Comparison of ENCODE assay signal across 8 cellular contexts in genomic region chr10:71747808-71748523, GRCh38. TPM values are rescaled to one million over a fixed set of nuclear protein-coding genes. Genes with fewer than 3 reads are reported as not detected.
DNase-seq lines count a peak whose midpoint lies in the region; ATAC-seq lines count a peak whose summit lies in the region.

No MANE protein-coding gene starts in this region.

- H3K27ac Mint-ChIP-seq in activated naive CD4-positive, alpha-beta T cell treated with anti-CD3 and anti-CD28 coated beads, Interleukin-2, amount 10 ng/mL, durations not matched to agents 7 days and 5 days = peak overlapping the region; percentile 96
- H3K27ac Mint-ChIP-seq in activated T-helper 2 cell treated with anti-CD3 and anti-CD28 coated beads, Interferon-gamma antibody, Interleukin-2, Interleukin-4, amounts not matched to agents 10 μg/mL and 5 μg/mL and 100 μg/mL, durations not matched to agents 14 hours and 24 hours and 36 hours = peak overlapping the region; percentile 99

- peak overlapping the region; percentile 66 for H3K27ac ChIP-seq in urinary bladder (ENCODE audit: low read depth)

- no peak for ATAC-seq in GM19397 (IDR thresholded peaks at IDR 0.05; ENCODE audit: unreplicated experiment)

- no peak for DNase-seq in activated naive CD4-positive, alpha-beta T cell treated with anti-CD3 and anti-CD28 coated beads, Interleukin-2, amount 10 ng/mL, durations not matched to agents 7 days and 5 days
- DNase-seq in activated naive CD4-positive, alpha-beta T cell treated with Interleukin-2 at 50 U/mL for 16 hours = no peak
- DNase-seq in activated T-helper 2 cell treated with anti-CD3 and anti-CD28 coated beads, Interferon-gamma antibody, Interleukin-2, Interleukin-4, amounts not matched to agents 10 μg/mL and 5 μg/mL and 100 μg/mL, durations not matched to agents 14 hours and 24 hours and 36 hours (ENCODE audit: low spot score) = no peak
- DNase-seq in lung microvascular endothelial cell (ENCODE audit: low read depth in 2 of 2) = peak; percentile 48 to 51
- no peak for DNase-seq in NCI-H1930 (lab: John Stamatoyannopoulos, UW)
- DNase-seq in HuH-7 (ENCODE audit: low spot score) = no peak

- CTCF ChIA-PET in activated naive CD4-positive, alpha-beta T cell treated with anti-CD3 and anti-CD28 coated beads, Interleukin-2, amount 10 ng/mL, durations not matched to agents 7 days and 5 days (lab: Charles Lee) = interaction anchor here (0.7 to 4.9 kb wide), 11 partner anchors 9 to 53 kb away, joined by 3 to 36 read pairs (median 5); partner anchors contain the start of gene VSIR

- H3K27me3 Mint-ChIP-seq in activated naive CD4-positive, alpha-beta T cell treated with anti-CD3 and anti-CD28 coated beads, Interleukin-2, amount 10 ng/mL, durations not matched to agents 7 days and 5 days = no peaks in the 10 kb centered on the region
- H3K27me3 Mint-ChIP-seq in activated T-helper 2 cell treated with anti-CD3 and anti-CD28 coated beads, Interferon-gamma antibody, Interleukin-2, Interleukin-4, amounts not matched to agents 10 μg/mL and 5 μg/mL and 100 μg/mL, durations not matched to agents 14 hours and 24 hours and 36 hours (ENCODE audit: low read depth) = no peaks in the 10 kb centered on the region

- 70% methylated on average over 10 of the region's 10 CpGs for WGBS in urinary bladder

- peaks cover under 1% of the 10 kb centered on the region for H3K9me3 Mint-ChIP-seq in activated naive CD4-positive, alpha-beta T cell treated with anti-CD3 and anti-CD28 coated beads, Interleukin-2, amount 10 ng/mL, durations not matched to agents 7 days and 5 days
- H3K9me3 Mint-ChIP-seq in activated T-helper 2 cell treated with anti-CD3 and anti-CD28 coated beads, Interferon-gamma antibody, Interleukin-2, Interleukin-4, amounts not matched to agents 10 μg/mL and 5 μg/mL and 100 μg/mL, durations not matched to agents 14 hours and 24 hours and 36 hours = no peaks in the 10 kb centered on the region

- H3K4me1 ChIP-seq in urinary bladder (ENCODE audit: insufficient read depth) = peaks cover 2% of the 10 kb centered on the region

- intact Hi-C loops in activated T-helper 2 cell treated with anti-CD3 and anti-CD28 coated beads, Interferon-gamma antibody, Interleukin-2, Interleukin-4, amounts not matched to agents 10 μg/mL and 5 μg/mL and 100 μg/mL, durations not matched to agents 14 hours and 24 hours and 36 hours (cut with micrococcal nuclease) = loop anchor here (1.0 kb wide), 3 partner anchors 11 to 22 kb away; no protein-coding TSS in a partner anchor

- peak overlapping the region; percentile 33 for H3K4me3 Mint-ChIP-seq in activated naive CD4-positive, alpha-beta T cell treated with anti-CD3 and anti-CD28 coated beads, Interleukin-2, amount 10 ng/mL, durations not matched to agents 7 days and 5 days
- no peak overlapping the region for H3K4me3 Mint-ChIP-seq in activated T-helper 2 cell treated with anti-CD3 and anti-CD28 coated beads, Interferon-gamma antibody, Interleukin-2, Interleukin-4, amounts not matched to agents 10 μg/mL and 5 μg/mL and 100 μg/mL, durations not matched to agents 14 hours and 24 hours and 36 hours (ENCODE audit: low read depth)

- H3K4me1 Mint-ChIP-seq in activated naive CD4-positive, alpha-beta T cell treated with anti-CD3 and anti-CD28 coated beads, Interleukin-2, amount 10 ng/mL, durations not matched to agents 7 days and 5 days = peaks cover 98% of the 10 kb centered on the region
- H3K4me1 Mint-ChIP-seq in activated T-helper 2 cell treated with anti-CD3 and anti-CD28 coated beads, Interferon-gamma antibody, Interleukin-2, Interleukin-4, amounts not matched to agents 10 μg/mL and 5 μg/mL and 100 μg/mL, durations not matched to agents 14 hours and 24 hours and 36 hours (ENCODE audit: low read depth) = peaks cover 83% of the 10 kb centered on the region

- H3K36me3 ChIP-seq in urinary bladder (ENCODE audit: insufficient read depth) = no peaks in the 10 kb centered on the region

- H3K4me3 ChIP-seq in urinary bladder (ENCODE audit: low read depth, low read length) = no peak overlapping the region

- peaks cover 62% of the 10 kb centered on the region for H3K36me3 Mint-ChIP-seq in activated naive CD4-positive, alpha-beta T cell treated with anti-CD3 and anti-CD28 coated beads, Interleukin-2, amount 10 ng/mL, durations not matched to agents 7 days and 5 days
- peaks cover 59% of the 10 kb centered on the region for H3K36me3 Mint-ChIP-seq in activated T-helper 2 cell treated with anti-CD3 and anti-CD28 coated beads, Interferon-gamma antibody, Interleukin-2, Interleukin-4, amounts not matched to agents 10 μg/mL and 5 μg/mL and 100 μg/mL, durations not matched to agents 14 hours and 24 hours and 36 hours (ENCODE audit: low read depth)

RNA-seq across cellular contexts. Expression of gene VSIR, which starts 25.4 kb away (rescaled TPM):
- total RNA-seq in activated T-helper 2 cell treated with anti-CD3 and anti-CD28 coated beads, Interferon-gamma antibody, Interleukin-2, Interleukin-4, amounts not matched to agents 10 μg/mL and 5 μg/mL and 100 μg/mL, durations not matched to agents 14 hours and 24 hours and 36 hours = 56.5 and 61.9 TPM in 2 replicates
- total RNA-seq in lung microvascular endothelial cell (7.5 and 10.7 TPM in 2 replicates), urinary bladder (24.9 TPM)
- polyA plus RNA-seq in urinary bladder = 59.6 TPM

RNA-seq across cellular contexts. Expression of gene C10orf105, which starts 28.4 kb away (rescaled TPM):
- total RNA-seq in activated T-helper 2 cell treated with anti-CD3 and anti-CD28 coated beads, Interferon-gamma antibody, Interleukin-2, Interleukin-4, amounts not matched to agents 10 μg/mL and 5 μg/mL and 100 μg/mL, durations not matched to agents 14 hours and 24 hours and 36 hours = 0.11 and 0.18 TPM in 2 replicates
- total RNA-seq in lung microvascular endothelial cell (not detected in 2 replicates), urinary bladder (0.26 TPM)
- 0.11 TPM for polyA plus RNA-seq in urinary bladder

Comparison
In these comparisons a context has a peak if more than half of its experiments do, and no peak if none do; other contexts are left out.
1. DNase-seq: peak in lung microvascular endothelial cell (2 of 2); none in activated naive CD4-positive, alpha-beta T cell treated with anti-CD3 and anti-CD28 coated beads, Interleukin-2, amount 10 ng/mL, durations not matched to agents 7 days and 5 days (single experiment), activated naive CD4-positive, alpha-beta T cell treated with Interleukin-2 at 50 U/mL for 16 hours (single experiment), activated T-helper 2 cell treated with anti-CD3 and anti-CD28 coated beads, Interferon-gamma antibody, Interleukin-2, Interleukin-4, amounts not matched to agents 10 μg/mL and 5 μg/mL and 100 μg/mL, durations not matched to agents 14 hours and 24 hours and 36 hours (single experiment), NCI-H1930 (0 of 2) and HuH-7 (single experiment).